Comparison of ENCODE assay signal across 8 cellular contexts in the genomic region with DNA sequence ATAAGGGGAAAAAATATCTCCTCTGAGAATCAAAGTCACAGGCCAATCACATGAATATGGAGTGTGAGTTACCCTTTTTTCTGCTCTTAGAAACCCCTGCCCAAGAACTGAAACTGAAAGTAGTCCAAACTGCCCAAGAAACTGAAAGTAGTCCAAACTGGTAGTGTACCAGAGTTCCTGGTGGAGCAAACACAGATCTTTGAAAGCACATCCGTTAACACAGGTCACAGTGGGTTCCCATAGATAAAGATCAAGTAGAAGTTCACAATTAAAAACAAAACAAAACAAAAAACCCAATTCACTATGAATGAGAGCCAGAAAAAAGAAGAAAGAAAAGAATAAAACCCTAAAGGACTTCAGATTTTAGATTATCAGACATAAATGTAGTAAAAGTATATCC.
DNase-seq lines count a peak whose midpoint lies in the region; ATAC-seq, FAIRE-seq and TF ChIP-seq lines count a peak whose summit lies in the region.

No MANE protein-coding gene starts in this region.

- H3K27ac ChIP-seq in GM12878 (ENCODE audit: control insufficient read depth, insufficient read depth) (peak overlapping the region; percentile 55), trophoblast cell (ENCODE audit: low read depth, low read length) (no peak overlapping the region), gastroesophageal sphincter (no peak overlapping the region)

- no peak overlapping the region for H2AK5ac ChIP-seq in trophoblast cell (ENCODE audit: low read length)

- CTCF ChIA-PET in GM12878 (lab: Yijun Ruan, JAX): interaction anchor here (0.6 to 2.4 kb wide), 5 partner anchors 12 to 257 kb away, joined by 3 to 6 read pairs (median 3); no protein-coding TSS in a partner anchor

- POLR2A ChIA-PET in GM12878 (lab: Charles Lee): no interaction called here

- H3K18ac ChIP-seq in trophoblast cell (ENCODE audit: low read length): no peak overlapping the region

- DNase-seq in GM12864 (ENCODE audit: low read depth): peak; percentile 22
- peak; percentile 77 for DNase-seq in Jurkat, Clone E6-1 (ENCODE audit: low read depth, low spot score)
- peak; percentile 70 for DNase-seq in GM12878 (ENCODE audit: low read depth, low spot score)
- peak; percentile 44 for DNase-seq in midbrain (lab: John Stamatoyannopoulos, UW)
- DNase-seq in stimulated activated CD4-positive, alpha-beta T cell treated with anti-CD3 and anti-CD28 coated beads, Interleukin-2, amount 100 ng/mL, for 48 hours: no peak
- no peak for DNase-seq in trophoblast cell

- H3K79me2 ChIP-seq in GM12878 (ENCODE audit: control insufficient read depth, insufficient read depth, low read length) (no peaks in the 10 kb centered on the region), trophoblast cell (ENCODE audit: control insufficient read depth, insufficient read depth, low read length, poor library complexity) (no peaks in the 10 kb centered on the region)

- H4K12ac ChIP-seq in trophoblast cell (ENCODE audit: low read depth, low read length): no peak overlapping the region

- peak; percentile 66 for FAIRE-seq in GM12878 (lab: Jason Lieb, UNC)

- H3K9me3 ChIP-seq in GM12878 (replicated peaks; ENCODE audit: control insufficient read depth, insufficient read depth, low read length) (no peaks in the 10 kb centered on the region), trophoblast cell (ENCODE audit: insufficient read depth, low read depth, low read length) (no peaks in the 10 kb centered on the region), gastroesophageal sphincter (no peaks in the 10 kb centered on the region)

- in situ Hi-C loops in GM12878 (cut with MboI): no loop called here

- H3K36me3 ChIP-seq in GM12878 (ENCODE audit: control insufficient read depth in 2 of 2, insufficient read depth in 2 of 2, low read length in 1 of 2) (no peaks in the 10 kb centered on the region), trophoblast cell (ENCODE audit: control insufficient read depth in 1 of 2, insufficient read depth in 2 of 2, low read length in 2 of 2) (no peaks in the 10 kb centered on the region), gastroesophageal sphincter (no peaks in the 10 kb centered on the region)

- no peak overlapping the region for H4K91ac ChIP-seq in trophoblast cell (ENCODE audit: low read depth, low read length)

- no peak for TF ChIP-seq RAD21 in GM12878 (IDR thresholded peaks at IDR 0.05; ENCODE audit: insufficient read depth, low read depth, low read length)

- intact Hi-C loops in GM12878 (cut with micrococcal nuclease; ENCODE audit: unreplicated experiment): no loop called here

- H2AFZ ChIP-seq in GM12878 (ENCODE audit: control insufficient read depth, low read depth, low read length): peak overlapping the region; percentile 70
- no peak overlapping the region for H2AFZ ChIP-seq in trophoblast cell (ENCODE audit: insufficient read depth, low read length, poor library complexity)

- H2BK12ac ChIP-seq in trophoblast cell (ENCODE audit: low read length): no peak overlapping the region

- SMC1A ChIA-PET in GM12878 (lab: Charles Lee; ENCODE audit: uncharacterized antibody, unreplicated experiment): interaction anchor here (0.9 to 1.2 kb wide), 3 partner anchors 12 to 39 kb away, joined by 3 to 4 read pairs (median 3); no protein-coding TSS in a partner anchor

- H3K4me3 ChIP-seq in GM12864 (ENCODE audit: low read depth, low read length) (no peak overlapping the region), GM12878 (no peak overlapping the region), trophoblast cell (ENCODE audit: low read depth, low read length) (no peak overlapping the region), gastroesophageal sphincter (no peak overlapping the region)
- H3K4me3 ChIP-seq in Jurkat, Clone E6-1 (ENCODE audit: low read length): no peak overlapping the region

- H3K23ac ChIP-seq in trophoblast cell (ENCODE audit: low read length): no peak overlapping the region

- no peaks in the 10 kb centered on the region for H3K79me1 ChIP-seq in trophoblast cell (ENCODE audit: low read length)

- no peak overlapping the region for H3K4ac ChIP-seq in trophoblast cell (ENCODE audit: low read depth, low read length)

- ATAC-seq in GM21423 (IDR thresholded peaks at IDR 0.05; ENCODE audit: unreplicated experiment): peak; percentile 100
- ATAC-seq in GM12878: peak; percentile 99
- ATAC-seq in gastroesophageal sphincter: no peak

- no peaks in the 10 kb centered on the region for H3K27me3 ChIP-seq in GM12878 (replicated peaks in 1 of 2; ENCODE audit: control insufficient read depth in 2 of 2, insufficient read depth in 2 of 2, low read length in 1 of 2)
- H3K27me3 ChIP-seq in trophoblast cell (ENCODE audit: insufficient read depth, low read length): no peaks in the 10 kb centered on the region
- H3K27me3 ChIP-seq in gastroesophageal sphincter: no peaks in the 10 kb centered on the region

- no peak for TF ChIP-seq EP300 in GM12878 (IDR thresholded peaks at IDR 0.05; ENCODE audit: borderline replicate concordance in 1 of 2, control insufficient read depth in 1 of 2, low read depth in 2 of 2, low read length in 2 of 2)
- no peak for TF ChIP-seq EP300 in gastroesophageal sphincter (IDR thresholded peaks at IDR 0.05)

- RAD21 ChIA-PET in GM12878 (lab: Charles Lee; ENCODE audit: unreplicated experiment): no interaction called here

- 0% methylated on average over 1 of the region's 1 CpG for WGBS in GM12878 (ENCODE audit: insufficient coverage, insufficient replicate concordance, low lambda C conversion rate, missing lambda C conversion rate)
- no CpG with 5 or more reads among the region's 1 CpG for WGBS in trophoblast cell (ENCODE audit: extremely low coverage, insufficient coverage, insufficient read length)
- 25 to 50% methylated on average over 1 of the region's 1 CpG for WGBS in gastroesophageal sphincter (ENCODE audit: low coverage in 1 of 2), 2 donors

- no peak for TF ChIP-seq CTCF in GM12864 (IDR thresholded peaks at IDR 0.05; ENCODE audit: low read depth, low read length, missing control alignments)
- TF ChIP-seq CTCF in GM12878 (IDR thresholded peaks at IDR 0.05 in 2 of 3, conservative IDR thresholded peaks at IDR 0.05 in 1 of 3; ENCODE audit: control insufficient read depth in 2 of 3, extremely low read depth in 1 of 3, insufficient read depth in 1 of 3, low read depth in 3 of 3, low read length in 3 of 3): no peak
- TF ChIP-seq CTCF in gastroesophageal sphincter (IDR thresholded peaks at IDR 0.05): no peak

- H3K4me1 ChIP-seq in GM12878 (ENCODE audit: control insufficient read depth, insufficient read depth, low read length) (peaks cover 9% of the 10 kb centered on the region; the same call in 1 of the 2 replicates), trophoblast cell (ENCODE audit: control insufficient read depth in 1 of 2, insufficient read depth in 2 of 2, low read length in 2 of 2) (no peaks in the 10 kb centered on the region), gastroesophageal sphincter (no peaks in the 10 kb centered on the region)

- BruUV-seq in GM12878 (replicated peaks; lab: Mats Ljungman, UMichigan): no TSS peak

- H2BK5ac ChIP-seq in trophoblast cell (ENCODE audit: low read depth, low read length, poor library complexity): no peak overlapping the region

- H3K9ac ChIP-seq in GM12878 (ENCODE audit: control insufficient read depth, insufficient read depth, low read length) (no peak overlapping the region; the same call in 1 of the 2 replicates), trophoblast cell (ENCODE audit: low read length) (no peak overlapping the region)

- TF ChIP-seq POLR2A in GM12878 (IDR thresholded peaks at IDR 0.05; ENCODE audit: low read depth, low read length) (no peak), gastroesophageal sphincter (IDR thresholded peaks at IDR 0.05) (no peak)

- H2BK120ac ChIP-seq in trophoblast cell (ENCODE audit: insufficient read depth, low read length, poor library complexity): no peak overlapping the region

- peak overlapping the region; percentile 30 for H3K4me2 ChIP-seq in GM12878 (ENCODE audit: control insufficient read depth, insufficient read depth)
- H3K4me2 ChIP-seq in trophoblast cell (ENCODE audit: low read length): no peak overlapping the region

- no peak overlapping the region for H4K8ac ChIP-seq in trophoblast cell (ENCODE audit: low read depth, low read length)

- H4K20me1 ChIP-seq in GM12878 (ENCODE audit: control insufficient read depth, insufficient read depth): no peaks in the 10 kb centered on the region

- H3K14ac ChIP-seq in trophoblast cell (ENCODE audit: low read length): no peak overlapping the region

TF ChIP-seq in GM12878, 131 proteins besides CTCF, POLR2A, EP300 and RAD21 (continues in another document):
- TF ChIP-seq NBN (IDR thresholded peaks at IDR 0.05) (peak; percentile 53; the same call in 1 of the 2 replicates), GABPA (IDR thresholded peaks at IDR 0.05; ENCODE audit: low read depth) (0 out of 2 replicates have a peak, but pooled peaks have one; percentile 25)
- TF ChIP-seq, protein P1, sequence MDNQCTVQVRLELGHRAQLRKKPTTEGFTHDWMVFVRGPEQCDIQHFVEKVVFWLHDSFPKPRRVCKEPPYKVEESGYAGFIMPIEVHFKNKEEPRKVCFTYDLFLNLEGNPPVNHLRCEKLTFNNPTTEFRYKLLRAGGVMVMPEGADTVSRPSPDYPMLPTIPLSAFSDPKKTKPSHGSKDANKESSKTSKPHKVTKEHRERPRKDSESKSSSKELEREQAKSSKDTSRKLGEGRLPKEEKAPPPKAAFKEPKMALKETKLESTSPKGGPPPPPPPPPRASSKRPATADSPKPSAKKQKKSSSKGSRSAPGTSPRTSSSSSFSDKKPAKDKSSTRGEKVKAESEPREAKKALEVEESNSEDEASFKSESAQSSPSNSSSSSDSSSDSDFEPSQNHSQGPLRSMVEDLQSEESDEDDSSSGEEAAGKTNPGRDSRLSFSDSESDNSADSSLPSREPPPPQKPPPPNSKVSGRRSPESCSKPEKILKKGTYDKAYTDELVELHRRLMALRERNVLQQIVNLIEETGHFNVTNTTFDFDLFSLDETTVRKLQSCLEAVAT (IDR thresholded peaks at IDR 0.05): peak; percentile 49; the same call in 1 of the 2 replicates
- TF ChIP-seq, protein P2, sequence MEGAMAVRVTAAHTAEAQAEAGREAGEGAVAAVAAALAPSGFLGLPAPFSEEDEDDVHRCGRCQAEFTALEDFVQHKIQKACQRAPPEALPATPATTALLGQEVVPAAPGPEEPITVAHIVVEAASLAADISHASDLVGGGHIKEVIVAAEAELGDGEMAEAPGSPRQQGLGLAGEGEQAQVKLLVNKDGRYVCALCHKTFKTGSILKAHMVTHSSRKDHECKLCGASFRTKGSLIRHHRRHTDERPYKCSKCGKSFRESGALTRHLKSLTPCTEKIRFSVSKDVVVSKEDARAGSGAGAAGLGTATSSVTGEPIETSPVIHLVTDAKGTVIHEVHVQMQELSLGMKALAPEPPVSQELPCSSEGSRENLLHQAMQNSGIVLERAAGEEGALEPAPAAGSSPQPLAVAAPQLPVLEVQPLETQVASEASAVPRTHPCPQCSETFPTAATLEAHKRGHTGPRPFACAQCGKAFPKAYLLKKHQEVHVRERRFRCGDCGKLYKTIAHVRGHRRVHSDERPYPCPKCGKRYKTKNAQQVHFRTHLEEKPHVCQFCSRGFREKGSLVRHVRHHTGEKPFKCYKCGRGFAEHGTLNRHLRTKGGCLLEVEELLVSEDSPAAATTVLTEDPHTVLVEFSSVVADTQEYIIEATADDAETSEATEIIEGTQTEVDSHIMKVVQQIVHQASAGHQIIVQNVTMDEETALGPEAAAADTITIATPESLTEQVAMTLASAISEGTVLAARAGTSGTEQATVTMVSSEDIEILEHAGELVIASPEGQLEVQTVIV (IDR thresholded peaks at IDR 0.05; ENCODE audit: borderline replicate concordance, partially characterized antibody): no peak

Comparison
In these comparisons a context has a peak if more than half of its experiments do, and no peak if none do; other contexts are left out.
1. DNase-seq: peak in GM12864 (single experiment), Jurkat, Clone E6-1 (single experiment), GM12878 (single experiment) and midbrain (single experiment); none in stimulated activated CD4-positive, alpha-beta T cell treated with anti-CD3 and anti-CD28 coated beads, Interleukin-2, amount 100 ng/mL, for 48 hours (0 of 2) and trophoblast cell (0 of 2).